In the genomic region with DNA sequence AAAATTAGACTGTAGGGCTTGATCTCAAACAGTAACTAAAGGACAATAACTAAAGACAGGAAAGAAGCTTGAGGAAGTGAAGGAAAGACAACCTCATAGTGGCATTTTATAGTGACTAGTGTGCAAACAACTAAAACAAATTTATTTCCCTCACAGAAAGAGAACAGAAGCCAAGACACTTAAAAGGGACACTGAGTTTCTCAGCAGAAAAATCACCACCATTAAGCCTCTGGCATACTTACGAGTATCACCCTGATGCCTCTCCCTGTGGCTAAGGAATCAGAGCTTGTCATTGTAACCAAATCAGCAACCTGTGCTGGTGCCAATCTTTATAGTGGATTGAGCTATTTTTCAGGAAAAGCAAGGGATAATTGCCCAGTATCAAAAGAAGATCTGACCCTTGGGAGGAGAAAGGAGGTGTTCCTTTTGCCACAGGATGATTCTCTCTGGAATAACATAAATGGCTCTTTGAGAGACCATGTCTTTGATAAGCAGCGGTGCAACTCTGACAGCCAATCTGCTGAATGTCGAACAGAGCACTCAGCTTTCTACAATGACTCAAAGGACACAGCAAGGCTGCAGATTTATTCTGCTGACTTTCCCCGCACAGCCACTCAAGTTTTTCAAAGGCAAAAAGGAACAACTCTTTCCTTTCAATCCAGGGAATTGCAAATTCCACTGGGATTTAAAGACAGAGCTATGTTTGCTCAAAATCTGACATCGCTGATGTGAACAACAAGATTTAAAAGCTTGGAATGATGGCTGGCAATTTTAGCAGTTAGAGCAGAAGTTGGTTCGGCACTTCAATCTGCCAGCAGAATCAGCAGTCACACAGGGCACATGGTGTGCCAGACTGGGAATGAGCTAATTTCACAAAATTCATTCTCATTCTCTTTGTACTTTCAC, we compare ENCODE assay signal across 12 cellular contexts. TPM values are rescaled to one million over a fixed set of nuclear protein-coding genes. Genes with fewer than 3 reads are reported as not detected.
DNase-seq lines count a peak whose midpoint lies in the region; ATAC-seq and TF ChIP-seq lines count a peak whose summit lies in the region.
"Had no signal": no experiment of that assay in that cellular context is flagged by ENCODE, and none has a peak within 500 bp of the region (broad histone marks: within the 10 kb centered on the region; RNA-seq: fewer than 3 reads in every experiment).

No MANE protein-coding gene starts in this region.

- no peak overlapping the region for H2AFZ ChIP-seq in neural progenitor cell (replicated peaks)

- peaks cover 20% of the 10 kb centered on the region for H4K20me1 ChIP-seq in neural progenitor cell (ENCODE audit: low read depth)

- H3K4me1 Mint-ChIP-seq in neural progenitor cell (peaks cover 33% of the 10 kb centered on the region), type B pancreatic cell (ENCODE audit: unreplicated experiment) (peaks cover 31% of the 10 kb centered on the region)
- peaks cover 44% of the 10 kb centered on the region for H3K4me1 Mint-ChIP-seq in activated naive CD4-positive, alpha-beta T cell treated with anti-CD3 and anti-CD28 coated beads for 36 hours (ENCODE audit: low read depth)

- peaks cover 8% of the 10 kb centered on the region for H3K79me2 ChIP-seq in neural progenitor cell (ENCODE audit: low read depth)

- TF ChIP-seq CTCF in BE2C (IDR thresholded peaks at IDR 0.05; ENCODE audit: low read depth, low read length) (no peak), neural progenitor cell (IDR thresholded peaks at IDR 0.05) (no peak), type B pancreatic cell (conservative IDR thresholded peaks at IDR 0.05) (no peak)

- H3K27me3 Mint-ChIP-seq in neural progenitor cell (ENCODE audit: insufficient read depth, low read depth) (no peaks in the 10 kb centered on the region), type B pancreatic cell (no peaks in the 10 kb centered on the region)
- H3K27me3 Mint-ChIP-seq in activated naive CD4-positive, alpha-beta T cell treated with anti-CD3 and anti-CD28 coated beads for 36 hours (ENCODE audit: low read depth) = no peaks in the 10 kb centered on the region
- H3K27me3 Mint-ChIP-seq: IgD-negative memory B cell had no signal

- DNase-seq in BE2C = peak; percentile 53
- DNase-seq in SK-N-MC (ENCODE audit: low read depth, low spot score) = no peak
- DNase-seq in fibroblast of peridontal ligament (ENCODE audit: extremely low read depth) = peak; percentile 30
- DNase-seq in neural progenitor cell (ENCODE audit: low spot score) = peak; percentile 20
- no peak for DNase-seq in type B pancreatic cell (ENCODE audit: extremely low spot score, unreplicated experiment)
- DNase-seq in erythroblast (lab: John Stamatoyannopoulos, UW) = no peak
- DNase-seq in activated naive CD4-positive, alpha-beta T cell treated with anti-CD3 and anti-CD28 coated beads for 36 hours = no peak
- DNase-seq: activated CD8-positive, alpha-beta memory T cell treated with anti-CD3 and anti-CD28 coated beads for 24 hours; lower lobe of right lung had no signal

- ATAC-seq in GM18870 (IDR thresholded peaks at IDR 0.05; ENCODE audit: unreplicated experiment) = no peak
- ATAC-seq: lower lobe of right lung had no signal

- H3K27ac Mint-ChIP-seq in neural progenitor cell (peak overlapping the region; percentile 15), type B pancreatic cell (no peak overlapping the region)
- no peak overlapping the region for H3K27ac Mint-ChIP-seq in activated naive CD4-positive, alpha-beta T cell treated with anti-CD3 and anti-CD28 coated beads for 36 hours
- H3K27ac Mint-ChIP-seq: IgD-negative memory B cell had no signal

- peaks cover 17% of the 10 kb centered on the region for H3F3A ChIP-seq in neural progenitor cell (ENCODE audit: low read depth)

- no peaks in the 10 kb centered on the region for H3K9me3 Mint-ChIP-seq in neural progenitor cell
- no peaks in the 10 kb centered on the region for H3K9me3 Mint-ChIP-seq in type B pancreatic cell
- no peaks in the 10 kb centered on the region for H3K9me3 Mint-ChIP-seq in activated naive CD4-positive, alpha-beta T cell treated with anti-CD3 and anti-CD28 coated beads for 36 hours
- H3K9me3 Mint-ChIP-seq: IgD-negative memory B cell had no signal

- H3K4me1 ChIP-seq in BE2C = peaks cover 18% of the 10 kb centered on the region
- peaks cover 27% of the 10 kb centered on the region for H3K4me1 ChIP-seq in neural progenitor cell

- CTCF ChIA-PET in activated naive CD4-positive, alpha-beta T cell treated with anti-CD3 and anti-CD28 coated beads for 36 hours (lab: Charles Lee) = interaction anchor here (0.6 to 3.3 kb wide), 5 partner anchors 8 to 79 kb away, joined by 3 to 14 read pairs (median 3); no protein-coding TSS in a partner anchor

- H3K4me3 ChIP-seq in BE2C (ENCODE audit: low read depth, low read length) = peak overlapping the region; percentile 47
- peak overlapping the region; percentile 45 for H3K4me3 ChIP-seq in SK-N-MC
- H3K4me3 ChIP-seq in neural progenitor cell = no peak overlapping the region
- H3K4me3 ChIP-seq: BLaER1, lower lobe of right lung had no signal

- H3K27me3 ChIP-seq in BE2C (no peaks in the 10 kb centered on the region), neural progenitor cell (no peaks in the 10 kb centered on the region)
- H3K27me3 ChIP-seq: BLaER1 had no signal

- H3K9ac ChIP-seq in SK-N-MC (ENCODE audit: insufficient read length) (peak overlapping the region; percentile 33), neural progenitor cell (peak overlapping the region; percentile 4)
- H3K9ac ChIP-seq: BLaER1 had no signal

- H3K4me3 Mint-ChIP-seq in neural progenitor cell = peak overlapping the region; percentile 10
- H3K4me3 Mint-ChIP-seq in type B pancreatic cell = no peak overlapping the region
- no peak overlapping the region for H3K4me3 Mint-ChIP-seq in activated naive CD4-positive, alpha-beta T cell treated with anti-CD3 and anti-CD28 coated beads for 36 hours
- H3K4me3 Mint-ChIP-seq: IgD-negative memory B cell had no signal

- intact Hi-C loops in activated naive CD4-positive, alpha-beta T cell treated with anti-CD3 and anti-CD28 coated beads for 36 hours (cut with micrococcal nuclease) = no loop called here

- H3K9me3 ChIP-seq in BE2C (no peaks in the 10 kb centered on the region), SK-N-MC (ENCODE audit: low read depth, low read length) (no peaks in the 10 kb centered on the region), neural progenitor cell (ENCODE audit: low read depth) (no peaks in the 10 kb centered on the region)
- H3K9me3 ChIP-seq: BLaER1, lower lobe of right lung had no signal

- peak overlapping the region; percentile 38 for H3K4me2 ChIP-seq in neural progenitor cell
- H3K4me2 ChIP-seq: BLaER1 had no signal

- H3K36me3 ChIP-seq in BE2C (no peaks in the 10 kb centered on the region), SK-N-MC (ENCODE audit: insufficient read depth, low read length) (no peaks in the 10 kb centered on the region), neural progenitor cell (no peaks in the 10 kb centered on the region)

- no peak for TF ChIP-seq POLR2A in erythroblast (IDR thresholded peaks at IDR 0.05; ENCODE audit: low read length)

- H3K36me3 Mint-ChIP-seq in neural progenitor cell (no peaks in the 10 kb centered on the region), type B pancreatic cell (peaks cover 3% of the 10 kb centered on the region)
- H3K36me3 Mint-ChIP-seq in activated naive CD4-positive, alpha-beta T cell treated with anti-CD3 and anti-CD28 coated beads for 36 hours (ENCODE audit: low read depth) = no peaks in the 10 kb centered on the region
- H3K36me3 Mint-ChIP-seq: IgD-negative memory B cell had no signal

- H3K27ac ChIP-seq in SK-N-MC (peak overlapping the region; percentile 90), neural progenitor cell (peak overlapping the region; percentile 68)
- H3K27ac ChIP-seq: BLaER1, lower lobe of right lung had no signal

RNA-seq across cellular contexts. Expression of a gene that starts 34.6 kb away (rescaled TPM):
- polyA plus RNA-seq in BE2C (2012; ENCODE audit: insufficient read depth, insufficient read length, low read depth) = 20.9 TPM
- 12.7 and 15.9 TPM in 2 replicates for total RNA-seq in neural progenitor cell (ENCODE audit: low replicate concordance)
- total RNA-seq in type B pancreatic cell (ENCODE audit: low replicate concordance) = 28.5 and 42.2 TPM in 2 replicates
- 10 to 100 TPM; 19.7 to 19.8 TPM for total RNA-seq in activated naive CD4-positive, alpha-beta T cell treated with anti-CD3 and anti-CD28 coated beads for 36 hours

Comparison
In these comparisons a context has a peak if more than half of its experiments do, and no peak if none do; other contexts are left out.
1. DNase-seq: peak in BE2C (single experiment), fibroblast of peridontal ligament (single experiment) and neural progenitor cell (single experiment); none in SK-N-MC (single experiment), type B pancreatic cell (single experiment), erythroblast (0 of 2) and activated naive CD4-positive, alpha-beta T cell treated with anti-CD3 and anti-CD28 coated beads for 36 hours (single experiment).